In genomic region chr17:47684025-47684424, GRCh38 we compare ENCODE assay signal across 1 cellular context.
TF ChIP-seq lines count a peak whose summit lies in the region.

No MANE protein-coding gene starts in this region.

TF ChIP-seq in SK-N-SH, 30 proteins besides CTCF, POLR2A, EP300 and RAD21 (continued from another document):
- TF ChIP-seq PBX3 (IDR thresholded peaks at IDR 0.05) (no peak), RCOR1 (IDR thresholded peaks at IDR 0.05; ENCODE audit: low read length) (no peak), TAF1 (IDR thresholded peaks at IDR 0.05; ENCODE audit: borderline replicate concordance, low read depth, low read length) (no peak), JUND (IDR thresholded peaks at IDR 0.05) (no peak), RFX5 (IDR thresholded peaks at IDR 0.05; ENCODE audit: low read length) (no peak), IRF3 (IDR thresholded peaks at IDR 0.05; ENCODE audit: low read depth, low read length) (no peak), SIN3A (IDR thresholded peaks at IDR 0.05; ENCODE audit: borderline replicate concordance, low read depth, low read length) (no peak), YY1 (IDR thresholded peaks at IDR 0.05; ENCODE audit: low read depth) (no peak), FOSL2 (IDR thresholded peaks at IDR 0.05; ENCODE audit: borderline replicate concordance, low read depth) (no peak), TEAD4 (IDR thresholded peaks at IDR 0.05; ENCODE audit: borderline replicate concordance, insufficient read depth) (no peak), RXRA (IDR thresholded peaks at IDR 0.05; ENCODE audit: borderline replicate concordance, low read depth) (no peak)
